Comparison of ENCODE assay signal across 10 cellular contexts in the genomic region with DNA sequence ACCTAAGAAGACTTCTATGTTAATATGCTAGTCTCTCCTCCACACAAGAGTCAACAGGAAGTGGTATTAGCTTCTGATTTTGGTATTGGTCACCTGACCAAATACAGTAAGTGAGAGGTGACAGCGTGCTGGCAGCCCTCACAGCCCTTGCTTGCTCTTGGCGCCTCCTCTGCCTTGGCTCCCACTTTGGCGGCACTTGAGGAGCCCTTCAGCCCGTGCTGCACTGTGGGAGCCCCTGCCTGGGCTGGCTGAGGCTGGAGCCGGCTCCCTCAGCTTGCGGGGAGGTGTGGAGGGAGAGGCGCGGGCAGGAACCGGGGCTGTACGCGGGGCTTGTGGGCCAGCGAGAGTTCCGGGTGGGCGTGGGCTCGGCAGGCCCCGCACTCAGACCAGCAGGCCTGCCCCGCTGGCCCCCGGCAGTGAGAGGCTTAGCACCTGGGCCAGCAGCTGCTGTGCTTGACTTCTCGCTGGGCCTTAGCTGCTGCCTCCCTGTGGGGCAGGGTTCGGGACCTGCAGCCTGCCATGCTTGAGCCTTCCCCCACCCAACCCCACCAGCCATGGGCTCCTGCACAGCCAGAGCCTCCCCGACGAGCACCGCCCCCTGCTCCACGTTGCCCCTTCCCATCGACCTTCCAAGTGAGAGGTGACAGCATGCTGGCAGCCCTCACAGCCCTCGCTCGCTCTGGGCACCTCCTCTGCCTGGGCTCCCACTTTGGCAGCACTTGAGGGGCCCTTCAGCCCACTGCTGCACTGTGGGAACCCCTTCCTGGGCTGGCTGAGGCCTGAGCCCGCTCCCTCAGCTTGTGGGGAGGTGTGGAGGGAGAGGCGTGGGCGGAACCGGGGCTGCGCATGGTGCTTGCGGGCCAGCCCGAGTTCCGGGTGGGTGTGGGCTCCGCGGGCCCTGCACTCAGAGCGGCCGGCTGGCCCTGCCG. TPM values are rescaled to one million over a fixed set of nuclear protein-coding genes. Genes with fewer than 3 reads are reported as not detected.
DNase-seq lines count a peak whose midpoint lies in the region; ATAC-seq, FAIRE-seq and TF ChIP-seq lines count a peak whose summit lies in the region.
"Had no signal": no experiment of that assay in that cellular context is flagged by ENCODE, and none has a peak within 500 bp of the region (broad histone marks: within the 10 kb centered on the region; RNA-seq: fewer than 3 reads in every experiment).

No MANE protein-coding gene starts in this region.

- no peak for FAIRE-seq in HepG2 (lab: Jason Lieb, UNC)

- no peaks in the 10 kb centered on the region for H3K9me3 ChIP-seq in HepG2 (ENCODE audit: low read length)

- no peaks in the 10 kb centered on the region; the same call in 1 of the 2 replicates for H3K4me1 Mint-ChIP-seq in WTC11
- H3K4me1 Mint-ChIP-seq: brain had no signal

- no TSS peak for BruUV-seq in HepG2 (replicated peaks; lab: Mats Ljungman, UMichigan)

- no peak for TF ChIP-seq RAD21 in HepG2 (CRISPR knock-in tag; IDR thresholded peaks at IDR 0.05)

- POLR2A ChIA-PET in HepG2 (lab: Yijun Ruan, JAX): no interaction called here
- POLR2A ChIA-PET in WTC11 (lab: Charles Lee): interaction anchor here (0.7 kb wide), 1 partner anchor 1287 kb away, joined by 3 read pairs; no protein-coding TSS in a partner anchor

- H2AFZ ChIP-seq in HepG2 (ENCODE audit: low read length): no peak overlapping the region

- no peak overlapping the region for H3K9ac ChIP-seq in HepG2 (ENCODE audit: insufficient read depth, low read depth, low read length)

- H3K27ac Mint-ChIP-seq in WTC11: no peak overlapping the region
- H3K27ac Mint-ChIP-seq: brain had no signal

- H3K27ac ChIP-seq in HepG2 (ENCODE audit: extremely low read length, insufficient read depth, low read length): no peak overlapping the region

- ATAC-seq in GM18519 (IDR thresholded peaks at IDR 0.05; ENCODE audit: low FRiP score, unreplicated experiment): peak; percentile 80
- ATAC-seq in GM21390 (IDR thresholded peaks at IDR 0.05; ENCODE audit: unreplicated experiment): peak; percentile 84
- peak; percentile 85 for ATAC-seq in HG03139 (IDR thresholded peaks at IDR 0.05; ENCODE audit: unreplicated experiment)
- no peak for ATAC-seq in HepG2
- ATAC-seq in WTC11: no peak

- TF ChIP-seq EP300 in HepG2 (IDR thresholded peaks at IDR 0.05; ENCODE audit: low read depth in 2 of 2, low read length in 2 of 2) (no peak), HepG2 (CRISPR knock-in tag; IDR thresholded peaks at IDR 0.05; ENCODE audit: borderline replicate concordance) (no peak)

- no peaks in the 10 kb centered on the region for H4K20me1 ChIP-seq in HepG2 (ENCODE audit: insufficient read depth, low read length)

- CTCF ChIA-PET in HepG2 (lab: Yijun Ruan, JAX; ENCODE audit: low intra/inter-chr PET ratio, low total read pairs): no interaction called here
- CTCF ChIA-PET in WTC11 (lab: Charles Lee): no interaction called here

- TF ChIP-seq POLR2A in HepG2 (IDR thresholded peaks at IDR 0.05; ENCODE audit: insufficient read depth in 1 of 2, low read depth in 2 of 2, low read length in 2 of 2): no peak

- peaks cover 55% of the 10 kb centered on the region for H3K4me1 ChIP-seq in HepG2 (ENCODE audit: insufficient read depth, low read length)

- 94% methylated on average over 19 of the region's 40 CpGs for WGBS in HepG2 (ENCODE audit: low lambda C conversion rate)

- TF ChIP-seq CTCF in HepG2 (CRISPR knock-in tag; IDR thresholded peaks at IDR 0.05) (no peak), WTC11 (IDR thresholded peaks at IDR 0.05) (no peak)

- peaks cover 2% of the 10 kb centered on the region; the same call in 1 of the 2 replicates for H3K36me3 Mint-ChIP-seq in WTC11
- H3K36me3 Mint-ChIP-seq: brain had no signal

- no peak for DNase-seq in HepG2 (ENCODE audit: low spot score)
- DNase-seq in pons (ENCODE audit: low spot score): no peak
- no peak for DNase-seq in globus pallidus (ENCODE audit: low spot score)
- DNase-seq in WTC11 (ENCODE audit: low spot score): no peak
- no peak for DNase-seq in NCI-H510A treated with DMSO at 0.1 percent for 48 hours (lab: John Stamatoyannopoulos, UW)
- DNase-seq: NCI-H524 had no signal

- intact Hi-C loops in HepG2 (cut with micrococcal nuclease; ENCODE audit: unreplicated experiment): loop anchor here (5.0 kb wide), 1 partner anchor 37 kb away; no protein-coding TSS in a partner anchor

- no peaks in the 10 kb centered on the region; the same call in 1 of the 2 replicates for H3K27me3 Mint-ChIP-seq in WTC11 (ENCODE audit: low read depth)

- H3K27me3 ChIP-seq in HepG2 (ENCODE audit: control insufficient read depth in 1 of 2, insufficient read depth in 2 of 2, low read length in 2 of 2): no peaks in the 10 kb centered on the region

- in situ Hi-C loops in HepG2 (cut with HindIII; ENCODE audit: extremely low pct_ligation_motif_present, low pct_unique_long_range_greater_than_20kb): no loop called here

- H3K9me3 Mint-ChIP-seq in WTC11: peaks cover 20% of the 10 kb centered on the region
- H3K9me3 Mint-ChIP-seq: brain had no signal

- no peak overlapping the region for H3K4me3 ChIP-seq in HepG2 (replicated peaks in 1 of 3; ENCODE audit: insufficient read depth in 1 of 3, low read depth in 2 of 3, low read length in 3 of 3)

- no peak overlapping the region for H3K4me2 ChIP-seq in HepG2 (ENCODE audit: low read depth, low read length)

- peaks cover 7% of the 10 kb centered on the region for H3K79me2 ChIP-seq in HepG2 (ENCODE audit: insufficient read depth, low read length)

- no peak overlapping the region for H3K4me3 Mint-ChIP-seq in WTC11
- H3K4me3 Mint-ChIP-seq: brain had no signal

- H3K36me3 ChIP-seq in HepG2 (replicated peaks in 1 of 2; ENCODE audit: control insufficient read depth in 1 of 2, insufficient read depth in 2 of 2, low read length in 2 of 2): no peaks in the 10 kb centered on the region

TF ChIP-seq in HepG2, 621 proteins besides CTCF, POLR2A, EP300 and RAD21 (continues in another document):
- TF ChIP-seq, protein P1, sequence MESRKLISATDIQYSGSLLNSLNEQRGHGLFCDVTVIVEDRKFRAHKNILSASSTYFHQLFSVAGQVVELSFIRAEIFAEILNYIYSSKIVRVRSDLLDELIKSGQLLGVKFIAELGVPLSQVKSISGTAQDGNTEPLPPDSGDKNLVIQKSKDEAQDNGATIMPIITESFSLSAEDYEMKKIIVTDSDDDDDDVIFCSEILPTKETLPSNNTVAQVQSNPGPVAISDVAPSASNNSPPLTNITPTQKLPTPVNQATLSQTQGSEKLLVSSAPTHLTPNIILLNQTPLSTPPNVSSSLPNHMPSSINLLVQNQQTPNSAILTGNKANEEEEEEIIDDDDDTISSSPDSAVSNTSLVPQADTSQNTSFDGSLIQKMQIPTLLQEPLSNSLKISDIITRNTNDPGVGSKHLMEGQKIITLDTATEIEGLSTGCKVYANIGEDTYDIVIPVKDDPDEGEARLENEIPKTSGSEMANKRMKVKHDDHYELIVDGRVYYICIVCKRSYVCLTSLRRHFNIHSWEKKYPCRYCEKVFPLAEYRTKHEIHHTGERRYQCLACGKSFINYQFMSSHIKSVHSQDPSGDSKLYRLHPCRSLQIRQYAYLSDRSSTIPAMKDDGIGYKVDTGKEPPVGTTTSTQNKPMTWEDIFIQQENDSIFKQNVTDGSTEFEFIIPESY (CRISPR knock-in tag; IDR thresholded peaks at IDR 0.05): peak; percentile 73
- TF ChIP-seq ZNF850 (CRISPR knock-in tag; conservative IDR thresholded peaks at IDR 0.05): peak; percentile 74; the same call in 1 of the 2 replicates

TF ChIP-seq in WTC11, 78 proteins besides CTCF, POLR2A, EP300 and RAD21 (continues in another document):
- TF ChIP-seq IRF2 (CRISPR knock-in tag; IDR thresholded peaks at IDR 0.05; ENCODE audit: borderline replicate concordance, low read depth): no peak
- no peak for TF ChIP-seq NR2C2 (CRISPR knock-in tag; IDR thresholded peaks at IDR 0.05)
- TF ChIP-seq, protein P2, sequence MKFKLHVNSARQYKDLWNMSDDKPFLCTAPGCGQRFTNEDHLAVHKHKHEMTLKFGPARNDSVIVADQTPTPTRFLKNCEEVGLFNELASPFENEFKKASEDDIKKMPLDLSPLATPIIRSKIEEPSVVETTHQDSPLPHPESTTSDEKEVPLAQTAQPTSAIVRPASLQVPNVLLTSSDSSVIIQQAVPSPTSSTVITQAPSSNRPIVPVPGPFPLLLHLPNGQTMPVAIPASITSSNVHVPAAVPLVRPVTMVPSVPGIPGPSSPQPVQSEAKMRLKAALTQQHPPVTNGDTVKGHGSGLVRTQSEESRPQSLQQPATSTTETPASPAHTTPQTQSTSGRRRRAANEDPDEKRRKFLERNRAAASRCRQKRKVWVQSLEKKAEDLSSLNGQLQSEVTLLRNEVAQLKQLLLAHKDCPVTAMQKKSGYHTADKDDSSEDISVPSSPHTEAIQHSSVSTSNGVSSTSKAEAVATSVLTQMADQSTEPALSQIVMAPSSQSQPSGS (CRISPR knock-in tag; IDR thresholded peaks at IDR 0.05; ENCODE audit: borderline replicate concordance, low read depth): no peak
- no peak for TF ChIP-seq PRRX2 (CRISPR knock-in tag; IDR thresholded peaks at IDR 0.05)
- no peak for TF ChIP-seq OVOL2 (CRISPR knock-in tag; IDR thresholded peaks at IDR 0.05; ENCODE audit: borderline replicate concordance)
- TF ChIP-seq ATF1 (CRISPR knock-in tag; IDR thresholded peaks at IDR 0.05): no peak

RNA-seq across cellular contexts. Expression of a gene that starts 4.2 kb away (rescaled TPM):
- total RNA-seq in HepG2 (2016; rRNA removed; fragmentation: Illumina TruSeq; extraction: Trizol) (32.7 and 56.4 TPM in 2 replicates), WTC11 (2021) (0.18 to 0.37 TPM (median 0.22 TPM) in 3 replicates)
- 7.5 and 7.6 TPM in 2 replicates for total RNA-seq in HepG2 (2016; cell fraction: cytosol; rRNA removed; fragmentation: Illumina TruSeq; extraction: Trizol; ENCODE audit: low read depth)
- 31.4 and 60.5 TPM in 2 replicates for total RNA-seq in HepG2 (2016; cell fraction: insoluble cytoplasmic fraction; rRNA removed; fragmentation: Illumina TruSeq; extraction: Trizol)
- 11.4 and 13.4 TPM in 2 replicates for total RNA-seq in HepG2 (2016; cell fraction: membrane; rRNA removed; fragmentation: Illumina TruSeq; extraction: Trizol)
- 67.4 and 69.7 TPM in 2 replicates for total RNA-seq in HepG2 (2016; cell fraction: nucleus; rRNA removed; fragmentation: Illumina TruSeq; extraction: Trizol)
- 72.1 and 82.5 TPM in 2 replicates for polyA plus RNA-seq in HepG2 (2011; rRNA removed)
- polyA plus RNA-seq in HepG2 (2011; cell fraction: cytosol; rRNA removed): 46.4 and 61.1 TPM in 2 replicates
- 118 and 139 TPM in 2 replicates for polyA plus RNA-seq in HepG2 (2011; cell fraction: nucleus; rRNA removed)
- polyA plus RNA-seq in HepG2 (2012): 67.2 and 80.7 TPM in 2 replicates
- 3.7 and 4.3 TPM in 2 replicates for polyA plus RNA-seq in HepG2 (2016; cell fraction: cytosol; fragmentation: Illumina TruSeq; extraction: Trizol; ENCODE audit: low read depth)
- polyA plus RNA-seq in HepG2 (2016; cell fraction: insoluble cytoplasmic fraction; fragmentation: Illumina TruSeq; extraction: Trizol; ENCODE audit: low read depth): 26.4 and 27.5 TPM in 2 replicates
- 6.5 TPM in 2 replicates for polyA plus RNA-seq in HepG2 (2016; cell fraction: membrane; fragmentation: Illumina TruSeq; extraction: Trizol; ENCODE audit: low read depth)
- polyA plus RNA-seq in HepG2 (2016; cell fraction: nucleus; fragmentation: Illumina TruSeq; extraction: Trizol; ENCODE audit: insufficient read depth, low read depth): 88.2 and 99.1 TPM in 2 replicates
- polyA minus RNA-seq in HepG2 (2011; rRNA and poly(A)+ RNA removed; ENCODE audit: low replicate concordance): 45.1 and 203 TPM in 2 replicates
- polyA minus RNA-seq in HepG2 (2011; cell fraction: cytosol; rRNA and poly(A)+ RNA removed): 54.1 and 66.6 TPM in 2 replicates
- 68.9 and 74.5 TPM in 2 replicates for polyA minus RNA-seq in HepG2 (2011; cell fraction: nucleus; rRNA and poly(A)+ RNA removed)

Comparison
In these comparisons a context has a peak if more than half of its experiments do, and no peak if none do; other contexts are left out.
1. ATAC-seq: peak in GM18519 (single experiment), GM21390 (single experiment) and HG03139 (single experiment); none in HepG2 (single experiment) and WTC11 (single experiment).